In genomic region chr3:31247850-31248618, GRCh38 we compare ENCODE assay signal across 9 cellular contexts.
DNase-seq lines count a peak whose midpoint lies in the region; ATAC-seq and TF ChIP-seq lines count a peak whose summit lies in the region.
"Had no signal": no experiment of that assay in that cellular context is flagged by ENCODE, and none has a peak within 500 bp of the region (broad histone marks: within the 10 kb centered on the region; RNA-seq: fewer than 3 reads in every experiment).

No MANE protein-coding gene starts in this region.

- peak overlapping the region; percentile 18 for H3K27ac Mint-ChIP-seq in Caco-2 (ENCODE audit: unreplicated experiment)
- H3K27ac Mint-ChIP-seq in activated naive CD8-positive, alpha-beta T cell treated with anti-CD3 and anti-CD28 coated beads for 36 hours: peak overlapping the region; percentile 80
- H3K27ac Mint-ChIP-seq in osteocyte (ENCODE audit: unreplicated experiment): no peak overlapping the region
- no peak overlapping the region for H3K27ac Mint-ChIP-seq in CD8-positive, alpha-beta memory T cell

- no peaks in the 10 kb centered on the region; the same call in 1 of the 2 replicates for H3K9me3 ChIP-seq in Caco-2
- no peaks in the 10 kb centered on the region for H3K9me3 ChIP-seq in CD8-positive, alpha-beta memory T cell (ENCODE audit: low read length)

- peaks cover 10% of the 10 kb centered on the region for H3K36me3 Mint-ChIP-seq in Caco-2 (ENCODE audit: insufficient read depth, unreplicated experiment)
- peaks cover 4% of the 10 kb centered on the region for H3K36me3 Mint-ChIP-seq in activated naive CD8-positive, alpha-beta T cell treated with anti-CD3 and anti-CD28 coated beads for 36 hours
- no peaks in the 10 kb centered on the region for H3K36me3 Mint-ChIP-seq in osteocyte (ENCODE audit: unreplicated experiment)
- H3K36me3 Mint-ChIP-seq in CD8-positive, alpha-beta memory T cell: peaks cover 0 to 6% (median 0%) of the 10 kb centered on the region in 3 donors

- H3K4me1 ChIP-seq in Caco-2: peaks cover 23% of the 10 kb centered on the region
- no peaks in the 10 kb centered on the region for H3K4me1 ChIP-seq in CD8-positive, alpha-beta memory T cell (ENCODE audit: insufficient read depth, low read length)

- no TSS peak for BruUV-seq in Caco-2 (replicated peaks; lab: Mats Ljungman, UMichigan)

- CTCF ChIA-PET in Caco-2 (lab: Charles Lee): no interaction called here
- CTCF ChIA-PET in CD8-positive, alpha-beta memory T cell (lab: Charles Lee): interaction anchor here (0.8 kb wide), 1 partner anchor 26 kb away, joined by 3 read pairs; no protein-coding TSS in a partner anchor

- H3K27me3 Mint-ChIP-seq in Caco-2 (ENCODE audit: insufficient read depth, unreplicated experiment) (no peaks in the 10 kb centered on the region), osteocyte (ENCODE audit: unreplicated experiment) (peaks cover 6% of the 10 kb centered on the region)
- no peaks in the 10 kb centered on the region for H3K27me3 Mint-ChIP-seq in activated naive CD8-positive, alpha-beta T cell treated with anti-CD3 and anti-CD28 coated beads for 36 hours
- H3K27me3 Mint-ChIP-seq in CD8-positive, alpha-beta memory T cell: peaks cover 0 to 3% of the 10 kb centered on the region in 2 donors

- ATAC-seq in GM19397 (IDR thresholded peaks at IDR 0.05; ENCODE audit: unreplicated experiment) (peak; percentile 60), HG03280 (IDR thresholded peaks at IDR 0.05; ENCODE audit: unreplicated experiment) (peak; percentile 46)

- H3K27me3 ChIP-seq in Caco-2 (replicated peaks; ENCODE audit: control insufficient read depth, insufficient read depth, low read length): no peaks in the 10 kb centered on the region
- no peaks in the 10 kb centered on the region for H3K27me3 ChIP-seq in CD8-positive, alpha-beta memory T cell (ENCODE audit: insufficient read depth, low read length, poor library complexity, severe bottlenecking)

- H3K4me1 Mint-ChIP-seq in Caco-2 (ENCODE audit: low read depth, unreplicated experiment) (peaks cover 13% of the 10 kb centered on the region), osteocyte (ENCODE audit: unreplicated experiment) (no peaks in the 10 kb centered on the region)
- H3K4me1 Mint-ChIP-seq in activated naive CD8-positive, alpha-beta T cell treated with anti-CD3 and anti-CD28 coated beads for 36 hours: peaks cover 53% of the 10 kb centered on the region
- peaks cover 3 to 36% (median 22%) of the 10 kb centered on the region in 3 donors for H3K4me1 Mint-ChIP-seq in CD8-positive, alpha-beta memory T cell

- DNase-seq in Caco-2 (peak in 1 of 2 experiments; percentile 29), UCSD-AML1 (lab: John Stamatoyannopoulos, UW; ENCODE audit: unreplicated experiment) (no peak), osteocyte (ENCODE audit: extremely low spot score, unreplicated experiment) (no peak)
- DNase-seq in activated naive CD8-positive, alpha-beta T cell treated with anti-CD3 and anti-CD28 coated beads for 36 hours: peak; percentile 45
- no peak for DNase-seq in effector CD4-positive, alpha-beta T cell
- no peak for DNase-seq in CD8-positive, alpha-beta memory T cell
- DNase-seq: MM.1S had no signal

- H3K4me3 ChIP-seq in Caco-2 (ENCODE audit: low read depth, low read length): no peak overlapping the region
- H3K4me3 ChIP-seq in CD8-positive, alpha-beta memory T cell (ENCODE audit: low read length): no peak overlapping the region

- intact Hi-C loops in Caco-2 (cut with micrococcal nuclease; ENCODE audit: unreplicated experiment): no loop called here

- TF ChIP-seq CTCF in Caco-2 (IDR thresholded peaks at IDR 0.05; ENCODE audit: insufficient read depth in 1 of 2, low read depth in 1 of 2, low read length in 1 of 2, severe bottlenecking in 1 of 2, unreplicated experiment in 1 of 2) (no peak), osteocyte (IDR thresholded peaks at IDR 0.05) (no peak)

- no peaks in the 10 kb centered on the region for H3K36me3 ChIP-seq in Caco-2 (ENCODE audit: control insufficient read depth, insufficient read depth, low read length)
- H3K36me3 ChIP-seq in CD8-positive, alpha-beta memory T cell (ENCODE audit: insufficient read depth, low read length): no peaks in the 10 kb centered on the region

- no peak overlapping the region for H3K27ac ChIP-seq in CD8-positive, alpha-beta memory T cell (ENCODE audit: low read depth, low read length)

- H3K9me3 Mint-ChIP-seq in Caco-2 (ENCODE audit: unreplicated experiment) (peaks cover 10% of the 10 kb centered on the region), osteocyte (ENCODE audit: unreplicated experiment) (no peaks in the 10 kb centered on the region)
- H3K9me3 Mint-ChIP-seq in activated naive CD8-positive, alpha-beta T cell treated with anti-CD3 and anti-CD28 coated beads for 36 hours: peaks cover 2% of the 10 kb centered on the region
- no peaks in the 10 kb centered on the region for H3K9me3 Mint-ChIP-seq in CD8-positive, alpha-beta memory T cell

- no peak overlapping the region for H3K4me3 Mint-ChIP-seq in Caco-2 (ENCODE audit: unreplicated experiment)
- no peak overlapping the region for H3K4me3 Mint-ChIP-seq in activated naive CD8-positive, alpha-beta T cell treated with anti-CD3 and anti-CD28 coated beads for 36 hours
- H3K4me3 Mint-ChIP-seq in osteocyte (ENCODE audit: unreplicated experiment): no peak overlapping the region
- no peak overlapping the region for H3K4me3 Mint-ChIP-seq in CD8-positive, alpha-beta memory T cell

- POLR2A ChIA-PET in Caco-2 (lab: Charles Lee): no interaction called here
- POLR2A ChIA-PET in CD8-positive, alpha-beta memory T cell (lab: Charles Lee): no interaction called here

Comparison
In these comparisons a context has a peak if more than half of its experiments do, and no peak if none do; other contexts are left out.
1. H3K27ac Mint-ChIP-seq: peak in Caco-2 (single experiment) and activated naive CD8-positive, alpha-beta T cell treated with anti-CD3 and anti-CD28 coated beads for 36 hours (single experiment); none in osteocyte (single experiment) and CD8-positive, alpha-beta memory T cell (0 of 8).